Comparison of ENCODE assay signal across 8 cellular contexts in genomic region chr10:80596391-80597257, GRCh38.
DNase-seq lines count a peak whose midpoint lies in the region; ATAC-seq and TF ChIP-seq lines count a peak whose summit lies in the region.

No MANE protein-coding gene starts in this region.

- H3K27me3 ChIP-seq in OCI-LY1 (ENCODE audit: insufficient read depth, low read length), result no peaks in the 10 kb centered on the region

- H3K36me3 ChIP-seq in OCI-LY1 (ENCODE audit: insufficient read depth, low read length), result no peaks in the 10 kb centered on the region

- peaks cover 6% of the 10 kb centered on the region for H3K4me1 ChIP-seq in OCI-LY1 (ENCODE audit: insufficient read depth, low read length, severe bottlenecking)

- no peak overlapping the region for H3K9ac ChIP-seq in OCI-LY1 (ENCODE audit: low read length)

- peak; percentile 78 for TF ChIP-seq CTCF in OCI-LY1 (IDR thresholded peaks at IDR 0.05; ENCODE audit: low read length)

- no peaks in the 10 kb centered on the region for H3K79me2 ChIP-seq in OCI-LY1 (ENCODE audit: insufficient read depth, low read length)

- H4K20me1 ChIP-seq in OCI-LY1 (ENCODE audit: insufficient read depth, low read length), result no peaks in the 10 kb centered on the region

- no peak overlapping the region for H3K4me2 ChIP-seq in OCI-LY1 (ENCODE audit: low read length)

- peak; percentile 49 for ATAC-seq in HG02759 (IDR thresholded peaks at IDR 0.05; ENCODE audit: unreplicated experiment)

- no peaks in the 10 kb centered on the region for H3F3A ChIP-seq in OCI-LY1 (ENCODE audit: insufficient read depth, low read length)

- H3K4me3 ChIP-seq in OCI-LY1 (ENCODE audit: low read depth, low read length, poor library complexity, severe bottlenecking), result no peak overlapping the region

- no peak overlapping the region for H3K27ac ChIP-seq in OCI-LY1 (ENCODE audit: low read depth, low read length, poor library complexity, severe bottlenecking)

- H3K9me3 ChIP-seq in OCI-LY1 (ENCODE audit: low read length), result no peaks in the 10 kb centered on the region

- peak; percentile 59 for DNase-seq in DMS 273 (lab: John Stamatoyannopoulos, UW; ENCODE audit: unreplicated experiment)
- no peak for DNase-seq in DMS 273 treated with DMSO at 0.1 percent for 48 hours (lab: John Stamatoyannopoulos, UW)
- peak; percentile 28 for DNase-seq in activated naive CD4-positive, alpha-beta T cell treated with anti-CD3 and anti-CD28 coated beads, Interleukin-2, amount 50 U/mL, for 16 hours
- peak; percentile 58 for DNase-seq in iris pigment epithelial cell (ENCODE audit: low read depth)
- DNase-seq in stimulated activated naive CD4-positive, alpha-beta T cell treated with Interleukin-2 at 50 U/mL for 16 hours (lab: John Stamatoyannopoulos, UW), result peak; percentile 15
- no peak for DNase-seq in NCI-H187 treated with DMSO at 0.1 percent for 48 hours (lab: John Stamatoyannopoulos, UW)

- H3K9me2 ChIP-seq in OCI-LY1 (ENCODE audit: low read depth, low read length), result no peaks in the 10 kb centered on the region

- no peak overlapping the region for H2AFZ ChIP-seq in OCI-LY1 (ENCODE audit: low read length)

Comparison
In these comparisons a context has a peak if more than half of its experiments do, and no peak if none do; other contexts are left out.
1. DNase-seq: peak in DMS 273 (single experiment), activated naive CD4-positive, alpha-beta T cell treated with anti-CD3 and anti-CD28 coated beads, Interleukin-2, amount 50 U/mL, for 16 hours (single experiment), iris pigment epithelial cell (single experiment) and stimulated activated naive CD4-positive, alpha-beta T cell treated with Interleukin-2 at 50 U/mL for 16 hours (single experiment); none in DMS 273 treated with DMSO at 0.1 percent for 48 hours (single experiment) and NCI-H187 treated with DMSO at 0.1 percent for 48 hours (single experiment).